ENCODE assay signal across 1 cellular context in genomic region chr3:141308588-141309218, GRCh38.
A peak's percentile ranks its signal among the peaks of the same experiment; 100 is the strongest.
TF ChIP-seq lines count a peak whose summit lies in the region.

No MANE protein-coding gene starts in this region.

TF ChIP-seq in HepG2, 621 proteins besides CTCF, POLR2A, EP300 and RAD21 (continued from another document and continues in another):
- TF ChIP-seq SNAPC4 (CRISPR knock-in tag; IDR thresholded peaks at IDR 0.05) = 0 out of 2 replicates have a peak, but pooled peaks have one; percentile 47
- peak; percentile 33; the same call in 1 of the 2 replicates for TF ChIP-seq PITX1 (CRISPR knock-in tag; IDR thresholded peaks at IDR 0.05)
- TF ChIP-seq ERF (CRISPR knock-in tag; IDR thresholded peaks at IDR 0.05) = peak; percentile 86
- TF ChIP-seq USF2 (IDR thresholded peaks at IDR 0.05; ENCODE audit: low read depth, low read length) = peak; percentile 89
- peak; percentile 92; the same call in 1 of the 2 replicates for TF ChIP-seq USF2 (CRISPR knock-in tag; IDR thresholded peaks at IDR 0.05; ENCODE audit: borderline replicate concordance)
- no peak; the same call in 1 of the 2 replicates for TF ChIP-seq REL (CRISPR knock-in tag; conservative IDR thresholded peaks at IDR 0.05)
- TF ChIP-seq ZNF136 (CRISPR knock-in tag; IDR thresholded peaks at IDR 0.05; ENCODE audit: low read depth) = no peak
- TF ChIP-seq FOXK1 (CRISPR knock-in tag; IDR thresholded peaks at IDR 0.05; ENCODE audit: borderline replicate concordance, low read depth) = peak; percentile 53; the same call in 1 of the 2 replicates
- peak; percentile 27; the same call in 1 of the 2 replicates for TF ChIP-seq BCL6 (CRISPR knock-in tag; IDR thresholded peaks at IDR 0.05)
- peak; percentile 67; the same call in 1 of the 2 replicates for TF ChIP-seq MXD4 (CRISPR knock-in tag; IDR thresholded peaks at IDR 0.05)
- no peak for TF ChIP-seq ZNF207 (IDR thresholded peaks at IDR 0.05; ENCODE audit: borderline replicate concordance)
- peak; percentile 67; the same call in 1 of the 2 replicates for TF ChIP-seq ZNF709 (CRISPR knock-in tag; IDR thresholded peaks at IDR 0.05)
- TF ChIP-seq CREB3 (CRISPR knock-in tag; IDR thresholded peaks at IDR 0.05) = 0 out of 2 replicates have a peak, but pooled peaks have one; percentile 49
- TF ChIP-seq PLRG1 (conservative IDR thresholded peaks at IDR 0.05) = no peak
- TF ChIP-seq ZNF232 (CRISPR knock-in tag; IDR thresholded peaks at IDR 0.05; ENCODE audit: borderline replicate concordance) = 0 out of 2 replicates have a peak, but pooled peaks have one; percentile 29
- 0 out of 2 replicates have a peak, but pooled peaks have one; percentile 77 for TF ChIP-seq ZNF557 (CRISPR knock-in tag; IDR thresholded peaks at IDR 0.05)
- TF ChIP-seq HNRNPUL1 (IDR thresholded peaks at IDR 0.05; ENCODE audit: low read depth, low read length) = no peak
- TF ChIP-seq ZMYM4 (CRISPR knock-in tag; IDR thresholded peaks at IDR 0.05) = peak; percentile 58; the same call in 1 of the 2 replicates
- TF ChIP-seq ZNF335 (CRISPR knock-in tag; IDR thresholded peaks at IDR 0.05) = 0 out of 2 replicates have a peak, but pooled peaks have one; percentile 25
- peak; percentile 59; the same call in 1 of the 2 replicates for TF ChIP-seq ZNF331 (CRISPR knock-in tag; IDR thresholded peaks at IDR 0.05)
- TF ChIP-seq ZNF691 (CRISPR knock-in tag; IDR thresholded peaks at IDR 0.05; ENCODE audit: borderline replicate concordance, low read depth) = 0 out of 2 replicates have a peak, but pooled peaks have one; percentile 14
- TF ChIP-seq SRSF1 (optimal IDR thresholded peaks at IDR 0.05; ENCODE audit: low read depth, low read length) = no peak
- TF ChIP-seq HDAC1 (CRISPR knock-in tag; IDR thresholded peaks at IDR 0.05) = peak; percentile 59; the same call in 1 of the 2 replicates
- TF ChIP-seq STAG1 (CRISPR knock-in tag; IDR thresholded peaks at IDR 0.05) = peak; percentile 52
- TF ChIP-seq HES4 (CRISPR knock-in tag; IDR thresholded peaks at IDR 0.05; ENCODE audit: borderline replicate concordance) = peak; percentile 55; the same call in 1 of the 2 replicates
- peak in 1 of 2 experiments; percentile 83; a peak in 2 of 4 replicates for TF ChIP-seq KLF16 (CRISPR knock-in tag; IDR thresholded peaks at IDR 0.05)
- peak; percentile 36; the same call in 1 of the 2 replicates for TF ChIP-seq NCOA2 (CRISPR knock-in tag; IDR thresholded peaks at IDR 0.05)
- TF ChIP-seq ZSCAN5A (CRISPR knock-in tag; IDR thresholded peaks at IDR 0.05; ENCODE audit: borderline replicate concordance) = peak; percentile 47; the same call in 1 of the 2 replicates
- peak; percentile 56; the same call in 1 of the 2 replicates for TF ChIP-seq ZNF160 (CRISPR knock-in tag; IDR thresholded peaks at IDR 0.05)
- peak; percentile 51; the same call in 1 of the 2 replicates for TF ChIP-seq HNF1B (CRISPR knock-in tag; IDR thresholded peaks at IDR 0.05)
- 0 out of 2 replicates have a peak, but pooled peaks have one; percentile 51 for TF ChIP-seq ZNF446 (CRISPR knock-in tag; IDR thresholded peaks at IDR 0.05)
- peak; percentile 68; the same call in 1 of the 2 replicates for TF ChIP-seq AHR (CRISPR knock-in tag; IDR thresholded peaks at IDR 0.05)
- TF ChIP-seq ZNF782 (CRISPR knock-in tag; IDR thresholded peaks at IDR 0.05; ENCODE audit: borderline replicate concordance) = no peak
- peak; percentile 81 for TF ChIP-seq ZNF605 (CRISPR knock-in tag; IDR thresholded peaks at IDR 0.05)
- peak; percentile 63 for TF ChIP-seq BHLHE40 (IDR thresholded peaks at IDR 0.05; ENCODE audit: low read length)
- TF ChIP-seq SP140L (CRISPR knock-in tag; IDR thresholded peaks at IDR 0.05; ENCODE audit: borderline replicate concordance) = no peak
- peak; percentile 72; the same call in 1 of the 2 replicates for TF ChIP-seq KDM5B (CRISPR knock-in tag; IDR thresholded peaks at IDR 0.05; ENCODE audit: borderline replicate concordance)
- TF ChIP-seq ARID5B (CRISPR knock-in tag; IDR thresholded peaks at IDR 0.05) = peak; percentile 55; the same call in 1 of the 2 replicates
- TF ChIP-seq MNT (IDR thresholded peaks at IDR 0.05) = peak; percentile 66
- peak; percentile 53; the same call in 1 of the 2 replicates for TF ChIP-seq FOSL2 (CRISPR knock-in tag; IDR thresholded peaks at IDR 0.05)
- peak; percentile 36; the same call in 1 of the 2 replicates for TF ChIP-seq ZNF138 (CRISPR knock-in tag; IDR thresholded peaks at IDR 0.05; ENCODE audit: low read depth)
- 0 out of 2 replicates have a peak, but pooled peaks have one; percentile 45 for TF ChIP-seq MEIS1 (CRISPR knock-in tag; IDR thresholded peaks at IDR 0.05; ENCODE audit: borderline replicate concordance)
- TF ChIP-seq SRSF4 (IDR thresholded peaks at IDR 0.05; ENCODE audit: low read depth, low read length, poor library complexity, severe bottlenecking) = no peak
- TF ChIP-seq E2F5 (CRISPR knock-in tag; conservative IDR thresholded peaks at IDR 0.05) = 0 out of 2 replicates have a peak, but pooled peaks have one; percentile 17
